In genomic region chr20:34069341-34070078, GRCh38 we compare ENCODE assay signal across 8 cellular contexts. TPM values are rescaled to one million over a fixed set of nuclear protein-coding genes. Genes with fewer than 3 reads are reported as not detected.
DNase-seq lines count a peak whose midpoint lies in the region; ATAC-seq and TF ChIP-seq lines count a peak whose summit lies in the region.

No MANE protein-coding gene starts in this region.

- POLR2A ChIA-PET in WTC11 (lab: Charles Lee) = interaction anchor here (0.5 to 1.1 kb wide), 5 partner anchors 32 to 295 kb away, joined by 3 to 5 read pairs (median 4); partner anchors contain the start of gene EIF2S2

- CTCF ChIA-PET in WTC11 (lab: Charles Lee) = interaction anchor here (0.5 to 4.6 kb wide), 38 partner anchors 8 to 625 kb away, joined by 3 to 70 read pairs (median 5); partner anchors contain the start of gene EIF2S2

- H3K4me3 Mint-ChIP-seq in WTC11 = no peak overlapping the region

- peak; percentile 88 for DNase-seq in ELR (ENCODE audit: low read depth)
- DNase-seq in NCI-H2196 treated with DMSO at 0.1 percent for 48 hours (lab: John Stamatoyannopoulos, UW; ENCODE audit: unreplicated experiment) = peak; percentile 78
- peak; percentile 79 for DNase-seq in WTC11 (ENCODE audit: low spot score)
- DNase-seq in cerebellum (ENCODE audit: low spot score) = peak; percentile 75
- DNase-seq in kidney tubule cell (ENCODE audit: low spot score) = peak; percentile 80
- peak; percentile 34 to 54 for DNase-seq in stimulated activated CD4-positive, alpha-beta T cell treated with anti-CD3 and anti-CD28 coated beads, Interleukin-2, amount 100 ng/mL, for 48 hours

- peak overlapping the region; percentile 27; the same call in 1 of the 2 replicates for H3K27ac Mint-ChIP-seq in WTC11

- no peaks in the 10 kb centered on the region for H3K9me3 Mint-ChIP-seq in WTC11

- ATAC-seq in HG02852 (IDR thresholded peaks at IDR 0.05; ENCODE audit: unreplicated experiment) = peak; percentile 77
- peak; percentile 76 for ATAC-seq in WTC11
- ATAC-seq in GM18858 (IDR thresholded peaks at IDR 0.05; ENCODE audit: unreplicated experiment) = no peak

- H3K36me3 Mint-ChIP-seq in WTC11 = 0 out of 2 replicates have a peak, but pooled peaks cover 7% of the 10 kb centered on the region

- TF ChIP-seq CTCF in WTC11 (IDR thresholded peaks at IDR 0.05) = peak; percentile 44; the same call in 1 of the 2 replicates

- peaks cover 46% of the 10 kb centered on the region for H3K4me1 Mint-ChIP-seq in WTC11

- H3K27me3 Mint-ChIP-seq in WTC11 (ENCODE audit: low read depth) = no peaks in the 10 kb centered on the region

TF ChIP-seq in WTC11, 78 proteins besides CTCF, POLR2A, EP300 and RAD21:
- 0 out of 2 replicates have a peak, but pooled peaks have one; percentile 15 for TF ChIP-seq GABPB1 (CRISPR knock-in tag; IDR thresholded peaks at IDR 0.05)
- no peak for TF ChIP-seq ZNF416 (CRISPR knock-in tag; IDR thresholded peaks at IDR 0.05)

RNA-seq across cellular contexts. Expression of gene EIF2S2, which starts 42.5 kb away (rescaled TPM):
- total RNA-seq in WTC11 (2021) (103 to 124 TPM (median 104 TPM) in 3 replicates), cerebellum (27.2 TPM)
